20 cellular contexts compared by ENCODE assay signal in the genomic region with DNA sequence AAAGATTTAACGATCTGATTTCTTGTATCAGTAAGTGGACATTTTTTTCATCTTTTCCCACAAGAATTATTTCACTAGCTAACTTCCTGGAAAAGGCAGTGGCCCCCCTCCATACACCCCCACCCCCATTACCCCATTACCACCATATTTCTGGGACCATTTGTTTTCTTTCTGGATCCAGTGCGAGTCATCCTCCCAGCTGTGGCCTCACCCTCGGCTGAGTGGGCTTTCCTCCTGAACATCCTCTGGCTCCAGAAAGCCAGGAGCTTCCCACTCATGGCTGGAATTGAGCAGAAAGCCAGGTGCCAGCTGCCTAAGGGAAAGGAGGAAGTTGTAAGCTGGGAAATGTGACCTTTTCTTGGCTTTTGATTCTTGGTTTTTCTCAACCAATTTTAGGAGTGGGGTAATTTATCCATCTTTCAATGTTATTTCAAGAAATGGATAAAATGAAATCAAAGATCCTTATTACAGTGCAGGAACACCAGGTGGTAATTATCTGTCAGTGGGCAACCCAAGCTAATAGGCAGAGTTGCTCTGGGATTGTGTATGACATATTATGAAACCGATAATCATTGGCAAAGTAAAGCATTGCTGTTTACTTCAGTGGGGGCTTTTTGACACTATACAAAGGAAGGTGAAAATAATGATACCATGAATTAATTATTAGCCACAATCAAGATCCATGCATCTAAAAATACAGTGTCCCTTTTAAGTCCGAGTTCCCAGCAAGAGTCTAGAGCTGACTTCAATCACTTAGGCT.
DNase-seq lines count a peak whose midpoint lies in the region; ATAC-seq, FAIRE-seq and TF ChIP-seq lines count a peak whose summit lies in the region.
"Had no signal": no experiment of that assay in that cellular context is flagged by ENCODE, and none has a peak within 500 bp of the region (broad histone marks: within the 10 kb centered on the region; RNA-seq: fewer than 3 reads in every experiment).

No MANE protein-coding gene starts in this region.

- peak; percentile 79 for ATAC-seq in GM12878
- ATAC-seq: effector memory CD8-positive, alpha-beta T cell; K562; T-helper 17 cell had no signal

- WGBS in GM12878 (ENCODE audit: insufficient coverage, insufficient replicate concordance, low lambda C conversion rate, missing lambda C conversion rate): 35% methylated on average over 5 of the region's 5 CpGs

- no peak overlapping the region for H2AFZ ChIP-seq in GM12878 (ENCODE audit: control insufficient read depth, low read depth, low read length)
- no peak overlapping the region for H2AFZ ChIP-seq in osteoblast (ENCODE audit: low read length)

- TF ChIP-seq CTCF in GM12878 (IDR thresholded peaks at IDR 0.05 in 2 of 3, conservative IDR thresholded peaks at IDR 0.05 in 1 of 3; ENCODE audit: control insufficient read depth in 2 of 3, extremely low read depth in 1 of 3, insufficient read depth in 1 of 3, low read depth in 3 of 3, low read length in 3 of 3) (no peak), osteoblast (IDR thresholded peaks at IDR 0.05; ENCODE audit: extremely low read depth, low read depth, low read length) (no peak)

- H3K36me3 ChIP-seq in MG63 (peaks cover 10% of the 10 kb centered on the region), GM12878 (ENCODE audit: control insufficient read depth in 2 of 2, insufficient read depth in 2 of 2, low read length in 1 of 2) (no peaks in the 10 kb centered on the region), osteoblast (ENCODE audit: insufficient read depth, low read length) (peaks cover 18% of the 10 kb centered on the region)
- H3K36me3 ChIP-seq: ovary had no signal

- intact Hi-C loops in GM12878 (cut with micrococcal nuclease; ENCODE audit: unreplicated experiment): loop anchor here (10.0 kb wide), 1 partner anchor 253 kb away; a partner anchor contains a TSS

- TF ChIP-seq POLR2A in GM12878 (IDR thresholded peaks at IDR 0.05; ENCODE audit: low read depth, low read length): no peak

- no peak overlapping the region for H3K9ac ChIP-seq in GM12878 (ENCODE audit: control insufficient read depth, insufficient read depth, low read length)

- H3K4me3 ChIP-seq in MG63 (no peak overlapping the region), GM12878 (no peak overlapping the region), osteoblast (ENCODE audit: insufficient read depth, low read length) (no peak overlapping the region)
- H3K4me3 ChIP-seq: K562, left ventricle myocardium inferior, ovary had no signal

- no TSS peak for BruUV-seq in GM12878 (replicated peaks; lab: Mats Ljungman, UMichigan)

- no peaks in the 10 kb centered on the region for H3K9me3 ChIP-seq in MG63
- no peaks in the 10 kb centered on the region for H3K9me3 ChIP-seq in GM12878 (replicated peaks; ENCODE audit: control insufficient read depth, insufficient read depth, low read length)
- H3K9me3 ChIP-seq in osteoblast (ENCODE audit: low read depth, low read length): no peaks in the 10 kb centered on the region
- H3K9me3 ChIP-seq: left ventricle myocardium inferior, ovary had no signal

- H3K4me2 ChIP-seq in GM12878 (ENCODE audit: control insufficient read depth, insufficient read depth): no peak overlapping the region
- H3K4me2 ChIP-seq in osteoblast (ENCODE audit: insufficient read depth, low read length): no peak overlapping the region

- in situ Hi-C loops in GM12878 (cut with MboI): no loop called here

- H3K27ac ChIP-seq in GM12878 (ENCODE audit: control insufficient read depth, insufficient read depth) (no peak overlapping the region), osteoblast (ENCODE audit: low read depth, low read length) (no peak overlapping the region)
- H3K27ac ChIP-seq: left ventricle myocardium inferior, ovary had no signal

- H3K4me1 ChIP-seq in GM12878 (ENCODE audit: control insufficient read depth, insufficient read depth, low read length): no peaks in the 10 kb centered on the region
- peaks cover 52% of the 10 kb centered on the region for H3K4me1 ChIP-seq in osteoblast (ENCODE audit: insufficient read depth, low read length)

- no peaks in the 10 kb centered on the region for H3K27me3 ChIP-seq in MG63
- H3K27me3 ChIP-seq in GM12878 (replicated peaks in 1 of 2; ENCODE audit: control insufficient read depth in 2 of 2, insufficient read depth in 2 of 2, low read length in 1 of 2): no peaks in the 10 kb centered on the region
- H3K27me3 ChIP-seq in osteoblast (ENCODE audit: insufficient read depth, low read length): no peaks in the 10 kb centered on the region
- H3K27me3 ChIP-seq: ovary had no signal

- no peak for FAIRE-seq in GM12878 (lab: Jason Lieb, UNC)
- FAIRE-seq: D721Med, K562 had no signal

- RAD21 ChIA-PET in GM12878 (lab: Charles Lee; ENCODE audit: unreplicated experiment): interaction anchor here (0.7 to 0.9 kb wide), 2 partner anchors 254 to 1505 kb away, joined by 3 read pairs; no protein-coding TSS in a partner anchor

- no peak for TF ChIP-seq EP300 in GM12878 (IDR thresholded peaks at IDR 0.05; ENCODE audit: borderline replicate concordance in 1 of 2, control insufficient read depth in 1 of 2, low read depth in 2 of 2, low read length in 2 of 2)

- H4K20me1 ChIP-seq in GM12878 (ENCODE audit: control insufficient read depth, insufficient read depth): no peaks in the 10 kb centered on the region
- H4K20me1 ChIP-seq in osteoblast (ENCODE audit: insufficient read depth, low read length): peaks cover 3% of the 10 kb centered on the region

- DNase-seq in Daoy (ENCODE audit: low read depth) (peak; percentile 28), MG63 (peak; percentile 68), GM12878 (ENCODE audit: low read depth, low spot score) (no peak), myocyte (ENCODE audit: low read depth) (peak; percentile 39), osteoblast (ENCODE audit: insufficient read length, low spot score, missing footprints) (no peak), AG08396 (ENCODE audit: low spot score) (no peak), activated gamma-delta T cell (lab: John Stamatoyannopoulos, UW) (no peak)
- DNase-seq: activated CD4-positive, CD25-positive, alpha-beta regulatory T cell; AML-193; effector memory CD8-positive, alpha-beta T cell; foreskin melanocyte; left ventricle myocardium inferior; NK-92 treated with Interleukin-12 subunit alpha and Interleukin-12 subunit beta, amount 100 ng/mL, for 24 hours; ovary; SIG-M5; stimulated activated CD4-positive, alpha-beta T cell treated with anti-CD3 and anti-CD28 coated beads, Interleukin-4, amount 100 ng/mL, for 24 hours; substantia nigra; T-helper 17 cell had no signal

- H3K79me2 ChIP-seq in GM12878 (ENCODE audit: control insufficient read depth, insufficient read depth, low read length) (no peaks in the 10 kb centered on the region), osteoblast (ENCODE audit: insufficient read depth, low read length) (no peaks in the 10 kb centered on the region)

- SMC1A ChIA-PET in GM12878 (lab: Charles Lee; ENCODE audit: uncharacterized antibody, unreplicated experiment): interaction anchor here (0.8 to 0.9 kb wide), 3 partner anchors 9 to 57 kb away, joined by 3 read pairs; no protein-coding TSS in a partner anchor

- CTCF ChIA-PET in GM12878 (lab: Yijun Ruan, JAX): no interaction called here

- POLR2A ChIA-PET in GM12878 (lab: Charles Lee): interaction anchor here (0.6 kb wide), 2 partner anchors 374 to 1158 kb away, joined by 3 read pairs; no protein-coding TSS in a partner anchor

- TF ChIP-seq RAD21 in GM12878 (IDR thresholded peaks at IDR 0.05; ENCODE audit: insufficient read depth, low read depth, low read length): no peak

TF ChIP-seq in GM12878, 131 proteins besides CTCF, POLR2A, EP300 and RAD21 (continues in another document):
- TF ChIP-seq MEF2A (IDR thresholded peaks at IDR 0.05; ENCODE audit: insufficient read depth, low read depth, low read length) (no peak), NR2C2 (IDR thresholded peaks at IDR 0.05; ENCODE audit: borderline replicate concordance, control insufficient read depth, insufficient read length, low read depth) (no peak), BCL11A (IDR thresholded peaks at IDR 0.05; ENCODE audit: low read depth, low read length) (no peak), ATF7 (IDR thresholded peaks at IDR 0.05; ENCODE audit: low read depth) (no peak), SREBF2 (IDR thresholded peaks at IDR 0.05; ENCODE audit: low read length) (no peak)
- TF ChIP-seq, protein P1, sequence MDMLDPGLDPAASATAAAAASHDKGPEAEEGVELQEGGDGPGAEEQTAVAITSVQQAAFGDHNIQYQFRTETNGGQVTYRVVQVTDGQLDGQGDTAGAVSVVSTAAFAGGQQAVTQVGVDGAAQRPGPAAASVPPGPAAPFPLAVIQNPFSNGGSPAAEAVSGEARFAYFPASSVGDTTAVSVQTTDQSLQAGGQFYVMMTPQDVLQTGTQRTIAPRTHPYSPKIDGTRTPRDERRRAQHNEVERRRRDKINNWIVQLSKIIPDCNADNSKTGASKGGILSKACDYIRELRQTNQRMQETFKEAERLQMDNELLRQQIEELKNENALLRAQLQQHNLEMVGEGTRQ (IDR thresholded peaks at IDR 0.05; ENCODE audit: borderline replicate concordance, low read depth, low read length): no peak
- TF ChIP-seq, protein P2, sequence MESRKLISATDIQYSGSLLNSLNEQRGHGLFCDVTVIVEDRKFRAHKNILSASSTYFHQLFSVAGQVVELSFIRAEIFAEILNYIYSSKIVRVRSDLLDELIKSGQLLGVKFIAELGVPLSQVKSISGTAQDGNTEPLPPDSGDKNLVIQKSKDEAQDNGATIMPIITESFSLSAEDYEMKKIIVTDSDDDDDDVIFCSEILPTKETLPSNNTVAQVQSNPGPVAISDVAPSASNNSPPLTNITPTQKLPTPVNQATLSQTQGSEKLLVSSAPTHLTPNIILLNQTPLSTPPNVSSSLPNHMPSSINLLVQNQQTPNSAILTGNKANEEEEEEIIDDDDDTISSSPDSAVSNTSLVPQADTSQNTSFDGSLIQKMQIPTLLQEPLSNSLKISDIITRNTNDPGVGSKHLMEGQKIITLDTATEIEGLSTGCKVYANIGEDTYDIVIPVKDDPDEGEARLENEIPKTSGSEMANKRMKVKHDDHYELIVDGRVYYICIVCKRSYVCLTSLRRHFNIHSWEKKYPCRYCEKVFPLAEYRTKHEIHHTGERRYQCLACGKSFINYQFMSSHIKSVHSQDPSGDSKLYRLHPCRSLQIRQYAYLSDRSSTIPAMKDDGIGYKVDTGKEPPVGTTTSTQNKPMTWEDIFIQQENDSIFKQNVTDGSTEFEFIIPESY (IDR thresholded peaks at IDR 0.05): no peak
- TF ChIP-seq, protein P3, sequence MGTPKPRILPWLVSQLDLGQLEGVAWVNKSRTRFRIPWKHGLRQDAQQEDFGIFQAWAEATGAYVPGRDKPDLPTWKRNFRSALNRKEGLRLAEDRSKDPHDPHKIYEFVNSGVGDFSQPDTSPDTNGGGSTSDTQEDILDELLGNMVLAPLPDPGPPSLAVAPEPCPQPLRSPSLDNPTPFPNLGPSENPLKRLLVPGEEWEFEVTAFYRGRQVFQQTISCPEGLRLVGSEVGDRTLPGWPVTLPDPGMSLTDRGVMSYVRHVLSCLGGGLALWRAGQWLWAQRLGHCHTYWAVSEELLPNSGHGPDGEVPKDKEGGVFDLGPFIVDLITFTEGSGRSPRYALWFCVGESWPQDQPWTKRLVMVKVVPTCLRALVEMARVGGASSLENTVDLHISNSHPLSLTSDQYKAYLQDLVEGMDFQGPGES (IDR thresholded peaks at IDR 0.05): no peak

Comparison
In these comparisons a context has a peak if more than half of its experiments do, and no peak if none do; other contexts are left out.
1. DNase-seq: peak in Daoy (single experiment), MG63 (single experiment) and myocyte (single experiment); none in GM12878 (single experiment), osteoblast (single experiment), AG08396 (single experiment) and activated gamma-delta T cell (single experiment).